In the genomic region with DNA sequence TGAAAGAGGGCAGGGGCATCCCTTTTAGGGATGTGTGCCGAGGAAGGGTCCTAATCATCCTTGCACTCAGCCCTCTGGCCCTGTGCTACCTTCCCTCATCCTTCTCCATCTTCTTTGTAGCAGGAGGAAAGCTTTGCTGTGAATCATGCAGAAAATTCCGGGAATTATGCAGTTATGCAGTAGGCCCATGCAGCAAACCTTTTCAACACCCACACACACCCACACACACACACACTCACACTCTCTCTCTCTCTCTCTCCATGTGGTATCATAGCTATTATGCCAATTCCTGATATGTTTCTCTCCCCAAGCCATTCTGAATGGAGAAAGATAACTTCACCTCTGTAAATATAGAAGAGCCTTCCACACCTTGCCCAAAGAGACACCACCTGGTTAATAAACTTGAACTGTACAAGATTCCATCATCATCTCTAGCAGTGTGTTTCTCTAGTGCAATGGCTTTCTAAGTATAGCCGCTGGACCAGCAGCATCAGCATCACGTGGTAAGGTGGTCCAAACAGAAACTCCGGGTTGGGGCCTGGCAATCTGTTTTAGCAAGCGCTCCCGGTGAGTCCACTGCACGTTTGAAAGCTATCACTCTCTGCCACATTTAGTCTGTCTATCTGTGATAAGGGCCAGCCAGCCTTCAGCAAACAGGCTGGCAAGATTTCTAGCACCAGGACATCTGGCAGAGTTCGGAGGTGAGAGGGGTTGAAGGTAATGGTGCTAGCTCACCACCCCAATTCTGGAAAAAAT, we compare ENCODE assay signal across 1 cellular context.
TF ChIP-seq lines count a peak whose summit lies in the region.

No MANE protein-coding gene starts in this region.

TF ChIP-seq in IMR-90, 13 proteins besides CTCF, POLR2A, EP300 and RAD21:
- TF ChIP-seq, protein P1, sequence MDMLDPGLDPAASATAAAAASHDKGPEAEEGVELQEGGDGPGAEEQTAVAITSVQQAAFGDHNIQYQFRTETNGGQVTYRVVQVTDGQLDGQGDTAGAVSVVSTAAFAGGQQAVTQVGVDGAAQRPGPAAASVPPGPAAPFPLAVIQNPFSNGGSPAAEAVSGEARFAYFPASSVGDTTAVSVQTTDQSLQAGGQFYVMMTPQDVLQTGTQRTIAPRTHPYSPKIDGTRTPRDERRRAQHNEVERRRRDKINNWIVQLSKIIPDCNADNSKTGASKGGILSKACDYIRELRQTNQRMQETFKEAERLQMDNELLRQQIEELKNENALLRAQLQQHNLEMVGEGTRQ (IDR thresholded peaks at IDR 0.05; ENCODE audit: low read depth, low read length), result no peak
- TF ChIP-seq MAZ (IDR thresholded peaks at IDR 0.05; ENCODE audit: borderline replicate concordance, low read depth, low read length) (no peak), CHD1 (IDR thresholded peaks at IDR 0.05; ENCODE audit: low read depth, low read length) (no peak), BHLHE40 (IDR thresholded peaks at IDR 0.05; ENCODE audit: low read depth, low read length) (no peak), SMC3 (IDR thresholded peaks at IDR 0.05; ENCODE audit: low read depth, low read length) (no peak), MAFK (IDR thresholded peaks at IDR 0.05; ENCODE audit: low read depth, low read length) (no peak), NFE2L2 (IDR thresholded peaks at IDR 0.05; ENCODE audit: low read depth, low read length) (no peak), RFX5 (IDR thresholded peaks at IDR 0.05; ENCODE audit: low read depth, low read length) (no peak), CEBPB (IDR thresholded peaks at IDR 0.05; ENCODE audit: low read depth, low read length) (no peak), RCOR1 (IDR thresholded peaks at IDR 0.05; ENCODE audit: insufficient replicate concordance, low read length) (no peak)
- TF ChIP-seq, protein P2, sequence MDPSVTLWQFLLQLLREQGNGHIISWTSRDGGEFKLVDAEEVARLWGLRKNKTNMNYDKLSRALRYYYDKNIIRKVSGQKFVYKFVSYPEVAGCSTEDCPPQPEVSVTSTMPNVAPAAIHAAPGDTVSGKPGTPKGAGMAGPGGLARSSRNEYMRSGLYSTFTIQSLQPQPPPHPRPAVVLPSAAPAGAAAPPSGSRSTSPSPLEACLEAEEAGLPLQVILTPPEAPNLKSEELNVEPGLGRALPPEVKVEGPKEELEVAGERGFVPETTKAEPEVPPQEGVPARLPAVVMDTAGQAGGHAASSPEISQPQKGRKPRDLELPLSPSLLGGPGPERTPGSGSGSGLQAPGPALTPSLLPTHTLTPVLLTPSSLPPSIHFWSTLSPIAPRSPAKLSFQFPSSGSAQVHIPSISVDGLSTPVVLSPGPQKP (IDR thresholded peaks at IDR 0.05; ENCODE audit: borderline replicate concordance, low read depth, low read length), result no peak
